23 cellular contexts compared by ENCODE assay signal in the genomic region with DNA sequence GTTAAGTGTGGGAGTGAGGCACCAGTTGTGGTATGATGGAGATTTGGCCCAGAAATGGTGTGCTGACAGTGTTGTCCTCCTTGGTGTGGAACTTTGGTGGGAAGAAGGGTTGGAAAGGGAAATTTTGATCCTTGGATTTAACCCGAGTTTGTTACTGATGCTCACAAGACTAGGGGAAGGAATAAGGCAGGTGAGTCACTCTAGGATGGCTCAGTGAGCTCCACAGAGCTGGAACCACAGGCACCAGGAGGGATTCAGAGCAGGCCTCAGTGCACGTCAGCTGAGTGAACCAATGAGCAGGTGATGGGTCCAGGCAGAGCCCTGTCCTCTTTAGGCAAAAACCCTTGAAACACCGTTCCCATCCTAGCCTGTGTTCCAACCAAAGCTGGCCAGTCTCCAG. TPM values are rescaled to one million over a fixed set of nuclear protein-coding genes. Genes with fewer than 3 reads are reported as not detected.
DNase-seq lines count a peak whose midpoint lies in the region; ATAC-seq and TF ChIP-seq lines count a peak whose summit lies in the region.
"Had no signal": no experiment of that assay in that cellular context is flagged by ENCODE, and none has a peak within 500 bp of the region (broad histone marks: within the 10 kb centered on the region; RNA-seq: fewer than 3 reads in every experiment).

No MANE protein-coding gene starts in this region.

- no peak overlapping the region for H3K4me3 ChIP-seq in epithelial cell of esophagus (ENCODE audit: low read length)
- H3K4me3 ChIP-seq: BLaER1 had no signal

- DNase-seq in Caki2 (ENCODE audit: low read depth) = peak; percentile 26
- peak; percentile 17 for DNase-seq in epithelial cell of esophagus (ENCODE audit: low read depth)
- DNase-seq in kidney glomerular epithelial cell (lab: John Stamatoyannopoulos, UW) = peak; percentile 41
- peak; percentile 83 for DNase-seq in renal cortical epithelial cell (ENCODE audit: low read depth)
- no peak for DNase-seq in activated CD4-positive, CD25-positive, alpha-beta regulatory T cell (lab: John Stamatoyannopoulos, UW)
- no peak for DNase-seq in NCI-H1930 (lab: John Stamatoyannopoulos, UW)
- no peak for DNase-seq in NCI-H1694 (lab: John Stamatoyannopoulos, UW)
- DNase-seq: CD4-positive, CD25-positive, alpha-beta regulatory T cell; DMS53; GOT3; Kasumi-1; NCI-H1105 treated with DMSO at 0.1 percent for 48 hours; NCI-H2081; NCI-H2227 treated with DMSO at 0.1 percent for 48 hours; NCI-H510A; NCI-H69; SHP77 had no signal

- no peak for TF ChIP-seq CTCF in epithelial cell of esophagus (IDR thresholded peaks at IDR 0.05; ENCODE audit: insufficient read depth, low read depth, low read length, missing control alignments)

- no peak for ATAC-seq in HG03565 (IDR thresholded peaks at IDR 0.05; ENCODE audit: unreplicated experiment)
- ATAC-seq: HCT116, Panc1 had no signal

- in situ Hi-C loops in Caki2 (cut with HindIII; ENCODE audit: low pct_unique_long_range_greater_than_20kb, low sequenced_read_pairs) = no loop called here

RNA-seq across cellular contexts. Expression of a gene that starts 11.4 kb away (rescaled TPM):
- total RNA-seq in Caki2 (2014; rRNA removed; shearing (Covaris generic); ENCODE audit: low replicate concordance) = 0.84 TPM in 1 of 2 replicates, not detected in the other
- total RNA-seq in renal cortical epithelial cell = 3.0 and 23.9 TPM in 2 replicates
- total RNA-seq: CD4-positive, CD25-positive, alpha-beta regulatory T cell had no signal

RNA-seq across cellular contexts. Expression of a gene that starts 13.3 kb away (rescaled TPM):
- 0.61 TPM in 1 of 2 replicates, not detected in the other for total RNA-seq in Caki2 (2014; rRNA removed; shearing (Covaris generic); ENCODE audit: low replicate concordance)
- 0.35 and 0.69 TPM in 2 replicates for total RNA-seq in renal cortical epithelial cell
- total RNA-seq: CD4-positive, CD25-positive, alpha-beta regulatory T cell; Daoy; M059J had no signal

RNA-seq across cellular contexts. Expression of a gene that starts 29.8 kb away (rescaled TPM):
- 139 and 169 TPM in 2 replicates for total RNA-seq in Caki2 (2014; rRNA removed; shearing (Covaris generic); ENCODE audit: low replicate concordance)
- total RNA-seq in renal cortical epithelial cell = 97.3 and 161 TPM in 2 replicates

RNA-seq across cellular contexts. Expression of a gene that starts 29.9 kb away (rescaled TPM):
- total RNA-seq in Caki2 (2014; rRNA removed; shearing (Covaris generic); ENCODE audit: low replicate concordance) = 2.0 and 20.2 TPM in 2 replicates
- total RNA-seq in renal cortical epithelial cell = 1.7 and 3.5 TPM in 2 replicates

RNA-seq across cellular contexts. Expression of a gene that starts 53.9 kb away (rescaled TPM):
- 33.4 and 39.2 TPM in 2 replicates for total RNA-seq in Caki2 (2014; rRNA removed; shearing (Covaris generic); ENCODE audit: low replicate concordance)
- 16.8 and 24.2 TPM in 2 replicates for total RNA-seq in renal cortical epithelial cell

Comparison
In these comparisons a context has a peak if more than half of its experiments do, and no peak if none do; other contexts are left out.
1. DNase-seq: peak in Caki2 (single experiment), epithelial cell of esophagus (single experiment), kidney glomerular epithelial cell (single experiment) and renal cortical epithelial cell (single experiment); none in activated CD4-positive, CD25-positive, alpha-beta regulatory T cell (0 of 4), NCI-H1930 (0 of 2) and NCI-H1694 (single experiment).